In the genomic region with DNA sequence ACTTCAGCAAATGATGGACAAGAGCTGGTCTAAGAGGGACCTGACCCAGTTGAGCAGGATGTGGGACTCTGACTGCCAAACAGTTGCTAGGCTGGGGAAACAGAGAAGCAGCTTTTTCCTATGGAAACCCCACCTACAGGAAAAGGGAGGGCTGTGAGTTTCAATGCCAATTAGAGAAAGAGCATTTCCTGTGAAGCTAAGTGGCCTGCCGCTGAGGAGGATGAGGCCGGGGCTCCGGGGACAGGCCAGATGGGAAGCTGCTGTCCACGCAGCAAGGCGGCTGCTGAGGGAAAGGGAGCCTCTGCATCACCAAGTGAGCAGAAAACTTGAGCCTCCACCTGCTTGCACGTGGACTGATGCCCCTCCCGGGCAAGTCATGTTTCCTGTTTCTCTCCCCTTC, we compare ENCODE assay signal across 10 cellular contexts. TPM values are rescaled to one million over a fixed set of nuclear protein-coding genes. Genes with fewer than 3 reads are reported as not detected.
DNase-seq lines count a peak whose midpoint lies in the region; ATAC-seq and TF ChIP-seq lines count a peak whose summit lies in the region.
"Had no signal": no experiment of that assay in that cellular context is flagged by ENCODE, and none has a peak within 500 bp of the region (broad histone marks: within the 10 kb centered on the region; RNA-seq: fewer than 3 reads in every experiment).

Gene PCDH12, minus strand, starts transcription at position 90 of the 400 bp plus-strand sequence. CDS start 351 bp downstream, outside the sequence.

- H3K36me3 ChIP-seq in WERI-Rb-1 (no peaks in the 10 kb centered on the region), thyroid gland (no peaks in the 10 kb centered on the region), colonic mucosa (no peaks in the 10 kb centered on the region)
- H3K36me3 ChIP-seq: Peyer's patch had no signal

- ATAC-seq in left ventricle myocardium superior (peak; percentile 67), HG03565 (IDR thresholded peaks at IDR 0.05; ENCODE audit: unreplicated experiment) (no peak)
- ATAC-seq: HCT116 had no signal

- H3K27me3 ChIP-seq in WERI-Rb-1 (ENCODE audit: insufficient read depth, low read depth, severe bottlenecking) (no peaks in the 10 kb centered on the region), thyroid gland (no peaks in the 10 kb centered on the region), colonic mucosa (no peaks in the 10 kb centered on the region)
- H3K27me3 ChIP-seq: Peyer's patch had no signal

- peak; percentile 66 for DNase-seq in activated effector memory CD4-positive, alpha-beta T cell treated with anti-CD3 and anti-CD28 coated beads, Interleukin-2, amount 50 U/mL, for 16 hours
- no peak for DNase-seq in activated effector memory CD4-positive, alpha-beta T cell treated with Interleukin-2 at 50 U/mL for 16 hours
- DNase-seq in WERI-Rb-1, result peak; percentile 74
- peak; percentile 73 for DNase-seq in left ventricle myocardium superior
- DNase-seq in thyroid gland, result peak; percentile 17 to 26
- DNase-seq in colonic mucosa, result no peak
- DNase-seq in activated gamma-delta T cell treated with Interleukin-2 at 50 U/mL for 16 hours, result no peak

- 15 to 19% methylated on average over 7 of the region's 7 CpGs for WGBS in thyroid gland, 2 donors

- intact Hi-C loops in left ventricle myocardium superior (cut with micrococcal nuclease), result loop anchor here (5.0 kb wide), 1 partner anchor 261 kb away; no protein-coding TSS in a partner anchor
- intact Hi-C loops in thyroid gland (cut with DNase I), result loop anchor here (10.0 kb wide), 1 partner anchor 73 kb away; no protein-coding TSS in a partner anchor
- intact Hi-C loops in colonic mucosa (cut with DNase I), result no loop called here

- H3K4me1 ChIP-seq in thyroid gland (no peaks in the 10 kb centered on the region), colonic mucosa (no peaks in the 10 kb centered on the region)

- H3K27ac ChIP-seq in WERI-Rb-1, result peak within 1 kb of the TSS; percentile 65
- peak within 1 kb of the TSS in 2 of 3 donors; percentile 31 to 36 for H3K27ac ChIP-seq in thyroid gland
- no peak within 1 kb of the TSS for H3K27ac ChIP-seq in colonic mucosa

- H3K9ac ChIP-seq in colonic mucosa (ENCODE audit: low read depth in 2 of 2, low read length in 2 of 2), result peak within 1 kb of the TSS in 1 of 2 donors; percentile 12

- H3K9me3 ChIP-seq in WERI-Rb-1 (ENCODE audit: severe bottlenecking), result no peaks in the 10 kb centered on the region
- no peaks in the 10 kb centered on the region for H3K9me3 ChIP-seq in thyroid gland
- H3K9me3 ChIP-seq in colonic mucosa, result no peaks in the 10 kb centered on the region
- H3K9me3 ChIP-seq: Peyer's patch had no signal

- H3K4me3 ChIP-seq in WERI-Rb-1 (ENCODE audit: low read depth, low read length) (no peak within 1 kb of the TSS), thyroid gland (replicated peaks in 1 of 3) (no peak within 1 kb of the TSS), colonic mucosa (no peak within 1 kb of the TSS)

- TF ChIP-seq CTCF in WERI-Rb-1 (IDR thresholded peaks at IDR 0.05; ENCODE audit: low read depth, low read length), result no peak
- TF ChIP-seq CTCF in thyroid gland (IDR thresholded peaks at IDR 0.05), result no peak
- TF ChIP-seq CTCF in colonic mucosa (IDR thresholded peaks at IDR 0.05), result no peak

- no peak for TF ChIP-seq POLR2A in thyroid gland (IDR thresholded peaks at IDR 0.05)

RNA-seq across cellular contexts. Expression of gene PCDH12, which starts in this region (rescaled TPM):
- total RNA-seq in left ventricle myocardium superior (11.1 TPM), thyroid gland (10 to 100 TPM in 1 of 4 donors, 1 to 10 TPM in 3; 7.7 to 23.2 (median 8.0) TPM), colonic mucosa (1 to 10 TPM; 1.1 to 1.3 TPM)

Comparison
In these comparisons a context has a peak if more than half of its experiments do, and no peak if none do; other contexts are left out.
1. DNase-seq: peak in activated effector memory CD4-positive, alpha-beta T cell treated with anti-CD3 and anti-CD28 coated beads, Interleukin-2, amount 50 U/mL, for 16 hours (single experiment), WERI-Rb-1 (single experiment), left ventricle myocardium superior (single experiment) and thyroid gland (2 of 2); none in activated effector memory CD4-positive, alpha-beta T cell treated with Interleukin-2 at 50 U/mL for 16 hours (single experiment), colonic mucosa (single experiment) and activated gamma-delta T cell treated with Interleukin-2 at 50 U/mL for 16 hours (single experiment).